11 cellular contexts compared by ENCODE assay signal in genomic region chr1:8625981-8626898, GRCh38.
A peak's percentile ranks its signal among the peaks of the same experiment; 100 is the strongest.
DNase-seq lines count a peak whose midpoint lies in the region; ATAC-seq, FAIRE-seq and TF ChIP-seq lines count a peak whose summit lies in the region.
"Had no signal": no experiment of that assay in that cellular context is flagged by ENCODE, and none has a peak within 500 bp of the region (broad histone marks: within the 10 kb centered on the region; RNA-seq: fewer than 3 reads in every experiment).

No MANE protein-coding gene starts in this region.

- H3K9me3 ChIP-seq in HUES48 (ENCODE audit: control insufficient read depth, insufficient read depth, low read length) (no peaks in the 10 kb centered on the region), HepG2 (ENCODE audit: low read length) (no peaks in the 10 kb centered on the region)
- no peaks in the 10 kb centered on the region for H3K9me3 ChIP-seq in effector memory CD4-positive, alpha-beta T cell (ENCODE audit: control insufficient read depth, low read length)

- peak; percentile 95 for DNase-seq in AG10803 (ENCODE audit: low read depth)
- peak; percentile 62 for DNase-seq in amniotic stem cell (lab: John Stamatoyannopoulos, UW)
- peak; percentile 78 for DNase-seq in HepG2 (ENCODE audit: low spot score)
- no peak for DNase-seq in NOMO-1 treated with dmso at 0.1 percent for 144 hours (lab: John Stamatoyannopoulos, UW; ENCODE audit: unreplicated experiment)
- DNase-seq in effector memory CD4-positive, alpha-beta T cell = no peak
- DNase-seq: activated CD4-positive, CD25-positive, alpha-beta regulatory T cell treated with anti-CD3 and anti-CD28 coated beads, Interleukin-2, amount 50 U/mL, for 72 hours; GDM1; NCI-H2081 had no signal

- TF ChIP-seq CTCF in AG10803 (conservative IDR thresholded peaks at IDR 0.05; ENCODE audit: low read length) = no peak
- no peak for TF ChIP-seq CTCF in HepG2 (CRISPR knock-in tag; IDR thresholded peaks at IDR 0.05)

- no peak for TF ChIP-seq POLR2A in HepG2 (IDR thresholded peaks at IDR 0.05; ENCODE audit: insufficient read depth in 1 of 2, low read depth in 2 of 2, low read length in 2 of 2)

- peak; percentile 57 for ATAC-seq in HepG2
- ATAC-seq in GM21367 (IDR thresholded peaks at IDR 0.05; ENCODE audit: unreplicated experiment) = no peak
- ATAC-seq in HG02885 (IDR thresholded peaks at IDR 0.05; ENCODE audit: poor library complexity, unreplicated experiment) = no peak

- TF ChIP-seq EP300 in HepG2 (IDR thresholded peaks at IDR 0.05; ENCODE audit: low read depth in 2 of 2, low read length in 2 of 2) = no peak; a peak in 1 of 4 replicates
- TF ChIP-seq EP300 in HepG2 (CRISPR knock-in tag; IDR thresholded peaks at IDR 0.05; ENCODE audit: borderline replicate concordance) = no peak

- intact Hi-C loops in HepG2 (cut with micrococcal nuclease; ENCODE audit: unreplicated experiment) = no loop called here

- H4K20me1 ChIP-seq in HepG2 (ENCODE audit: insufficient read depth, low read length) = peaks cover 65% of the 10 kb centered on the region

- H3K36me3 ChIP-seq in HUES48 (ENCODE audit: control insufficient read depth, insufficient read depth, low read length) = no peaks in the 10 kb centered on the region
- peaks cover 0 to 2% of the 10 kb centered on the region in 2 experiments; a peak in 3 of 5 replicates for H3K36me3 ChIP-seq in HepG2 (replicated peaks in 1 of 2; ENCODE audit: control insufficient read depth in 1 of 2, insufficient read depth in 2 of 2, low read length in 2 of 2)
- H3K36me3 ChIP-seq in effector memory CD4-positive, alpha-beta T cell (ENCODE audit: control insufficient read depth, insufficient read depth, low read length) = no peaks in the 10 kb centered on the region

- POLR2A ChIA-PET in HepG2 (lab: Yijun Ruan, JAX) = no interaction called here

- WGBS in HepG2 (ENCODE audit: low lambda C conversion rate) = 72% methylated on average over 4 of the region's 4 CpGs

- H3K9ac ChIP-seq in HUES48 (ENCODE audit: low read depth, low read length) (no peak overlapping the region), HepG2 (ENCODE audit: insufficient read depth, low read depth, low read length) (no peak overlapping the region)

- no TSS peak for BruUV-seq in HepG2 (replicated peaks; lab: Mats Ljungman, UMichigan)

- no peaks in the 10 kb centered on the region for H3K27me3 ChIP-seq in HUES48 (ENCODE audit: control insufficient read depth, insufficient read depth, low read length)
- no peaks in the 10 kb centered on the region for H3K27me3 ChIP-seq in HepG2 (ENCODE audit: control insufficient read depth in 1 of 2, insufficient read depth in 2 of 2, low read length in 2 of 2)
- H3K27me3 ChIP-seq in effector memory CD4-positive, alpha-beta T cell (replicated peaks; ENCODE audit: control insufficient read depth, insufficient read depth, low read length, poor library complexity, severe bottlenecking) = no peaks in the 10 kb centered on the region

- no peak for TF ChIP-seq RAD21 in HepG2 (CRISPR knock-in tag; IDR thresholded peaks at IDR 0.05)

- no peak overlapping the region for H2AFZ ChIP-seq in HepG2 (ENCODE audit: low read length)

- no peak overlapping the region for H3K4me2 ChIP-seq in HepG2 (ENCODE audit: low read depth, low read length)

- CTCF ChIA-PET in HepG2 (lab: Yijun Ruan, JAX; ENCODE audit: low intra/inter-chr PET ratio, low total read pairs) = no interaction called here

- H3K4me1 ChIP-seq in HUES48 (ENCODE audit: control insufficient read depth, insufficient read depth, low read length) (peaks cover 40% of the 10 kb centered on the region), HepG2 (ENCODE audit: insufficient read depth, low read length) (peaks cover 56% of the 10 kb centered on the region)
- no peaks in the 10 kb centered on the region for H3K4me1 ChIP-seq in effector memory CD4-positive, alpha-beta T cell (ENCODE audit: control insufficient read depth, insufficient read depth, low read length, poor library complexity, severe bottlenecking)

- H3K4me3 ChIP-seq in AG10803 (ENCODE audit: low read length) (no peak overlapping the region), HUES48 (ENCODE audit: low read depth, low read length) (no peak overlapping the region), HepG2 (replicated peaks in 1 of 3; ENCODE audit: insufficient read depth in 1 of 3, low read depth in 2 of 3, low read length in 3 of 3) (no peak overlapping the region)
- H3K4me3 ChIP-seq in effector memory CD4-positive, alpha-beta T cell (ENCODE audit: insufficient read depth, low read depth, low read length, poor library complexity, severe bottlenecking) = no peak overlapping the region

- peaks cover 79% of the 10 kb centered on the region for H3K79me2 ChIP-seq in HepG2 (ENCODE audit: insufficient read depth, low read length)

- in situ Hi-C loops in HepG2 (cut with HindIII; ENCODE audit: extremely low pct_ligation_motif_present, low pct_unique_long_range_greater_than_20kb) = no loop called here

- H3K27ac ChIP-seq in HUES48 (ENCODE audit: low read depth, low read length) (peak overlapping the region; percentile 11), HepG2 (ENCODE audit: extremely low read length, insufficient read depth, low read length) (peak overlapping the region; percentile 16)
- no peak overlapping the region for H3K27ac ChIP-seq in effector memory CD4-positive, alpha-beta T cell (ENCODE audit: insufficient read depth, low read length, poor library complexity, severe bottlenecking)

- FAIRE-seq in HepG2 (lab: Jason Lieb, UNC) = peak; percentile 8

TF ChIP-seq in HepG2, 621 proteins besides CTCF, POLR2A, EP300 and RAD21:
- TF ChIP-seq TEAD3 (CRISPR knock-in tag; optimal IDR thresholded peaks at IDR 0.05; ENCODE audit: borderline replicate concordance) = peak; percentile 33
- TF ChIP-seq CREB1 (IDR thresholded peaks at IDR 0.05) = peak; percentile 46; the same call in 1 of the 2 replicates
- TF ChIP-seq CREB1 (CRISPR knock-in tag; IDR thresholded peaks at IDR 0.05) = peak; percentile 47; the same call in 1 of the 2 replicates
- no peak for TF ChIP-seq ATF5 (CRISPR knock-in tag; IDR thresholded peaks at IDR 0.05; ENCODE audit: low read depth)
- TF ChIP-seq ZBTB21 (CRISPR knock-in tag; IDR thresholded peaks at IDR 0.05) = peak; percentile 87
- peak; percentile 52; the same call in 1 of the 2 replicates for TF ChIP-seq ATF7 (IDR thresholded peaks at IDR 0.05)
- TF ChIP-seq ATF7 (CRISPR knock-in tag; IDR thresholded peaks at IDR 0.05) = no peak
- 0 out of 2 replicates have a peak, but pooled peaks have one; percentile 17 for TF ChIP-seq ISL2 (CRISPR knock-in tag; IDR thresholded peaks at IDR 0.05)
- 0 out of 2 replicates have a peak, but pooled peaks have one; percentile 30 for TF ChIP-seq CBFB (CRISPR knock-in tag; IDR thresholded peaks at IDR 0.05)
- TF ChIP-seq ZNF143 (CRISPR knock-in tag; IDR thresholded peaks at IDR 0.05) = no peak
- no peak for TF ChIP-seq REPIN1 (CRISPR knock-in tag; IDR thresholded peaks at IDR 0.05; ENCODE audit: borderline replicate concordance, low read depth)
- TF ChIP-seq TBX3 (IDR thresholded peaks at IDR 0.05; ENCODE audit: borderline replicate concordance) = no peak
- TF ChIP-seq ZNF660 (CRISPR knock-in tag; IDR thresholded peaks at IDR 0.05; ENCODE audit: borderline replicate concordance, low read depth) = no peak
- 0 out of 2 replicates have a peak, but pooled peaks have one; percentile 21 for TF ChIP-seq ZNF644 (CRISPR knock-in tag; IDR thresholded peaks at IDR 0.05; ENCODE audit: low read depth)
- peak; percentile 27; the same call in 1 of the 2 replicates for TF ChIP-seq FOSL2 (CRISPR knock-in tag; IDR thresholded peaks at IDR 0.05)
- no peak for TF ChIP-seq SOX13 (IDR thresholded peaks at IDR 0.05)
- TF ChIP-seq SOX13 (CRISPR knock-in tag; conservative IDR thresholded peaks at IDR 0.05 in 1 of 2, IDR thresholded peaks at IDR 0.05 in 1 of 2) = 0 out of 4 replicates have a peak, but pooled peaks of 1 of the 2 experiments have one; percentile 22
TF ChIP-seq in HepG2: peak in this region for 9.

Comparison
In these comparisons a context has a peak if more than half of its experiments do, and no peak if none do; other contexts are left out.
1. DNase-seq: peak in AG10803 (single experiment), amniotic stem cell (single experiment) and HepG2 (single experiment); none in NOMO-1 treated with dmso at 0.1 percent for 144 hours (single experiment) and effector memory CD4-positive, alpha-beta T cell (0 of 3).